ENCODE assay signal across 16 cellular contexts in the genomic region with DNA sequence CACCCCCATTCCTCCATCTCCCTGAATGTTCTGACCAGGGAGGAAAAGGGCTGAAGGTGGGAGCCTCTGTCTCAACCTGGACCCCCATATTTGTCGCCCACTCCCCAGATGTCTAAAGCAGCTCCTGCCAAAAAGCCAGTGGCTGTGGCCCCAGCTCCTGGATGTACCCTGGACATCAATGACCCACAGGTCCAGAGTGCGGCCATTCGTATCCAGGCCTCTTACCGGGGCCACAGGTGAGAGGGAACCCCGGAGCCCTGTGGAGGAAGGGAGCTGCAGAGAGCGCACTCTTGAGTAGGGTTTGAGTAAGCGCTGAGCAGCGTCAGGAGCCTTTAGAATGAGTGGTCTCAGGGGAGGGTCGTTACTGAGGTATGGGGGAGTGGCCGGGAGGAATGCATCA. TPM values are rescaled to one million over a fixed set of nuclear protein-coding genes. Genes with fewer than 3 reads are reported as not detected.
DNase-seq lines count a peak whose midpoint lies in the region; ATAC-seq and TF ChIP-seq lines count a peak whose summit lies in the region.
"Had no signal": no experiment of that assay in that cellular context is flagged by ENCODE, and none has a peak within 500 bp of the region (broad histone marks: within the 10 kb centered on the region; RNA-seq: fewer than 3 reads in every experiment).

No MANE protein-coding gene starts in this region.

- H3K27ac Mint-ChIP-seq in stimulated activated naive B cell treated with anti-CD40 and anti-IgM and Interleukin-4, amounts not matched to agents 10 μg/mL and 1 μg/mL and 100 μg/mL, for 72 hours, result peak overlapping the region; percentile 26

- no peaks in the 10 kb centered on the region for H3K36me3 ChIP-seq in WERI-Rb-1
- H3K36me3 ChIP-seq: thyroid gland had no signal

- no peak for ATAC-seq in activated T-cell treated with anti-CD3 and anti-CD28 coated beads, Interleukin-2, amount 50 U/mL, for 4 hours
- ATAC-seq in stimulated activated naive B cell treated with anti-CD40 and anti-IgM and Interleukin-4, amounts not matched to agents 10 μg/mL and 1 μg/mL and 100 μg/mL, for 72 hours (replicated peaks), result no peak
- ATAC-seq in GM18517 (IDR thresholded peaks at IDR 0.05; ENCODE audit: unreplicated experiment), result no peak

- H3K4me3 ChIP-seq in WERI-Rb-1 (ENCODE audit: low read depth, low read length) (no peak overlapping the region), iPS-18c (ENCODE audit: insufficient read depth, low read depth, low read length) (peak overlapping the region; percentile 20; the same call in 1 of the 2 replicates)
- H3K4me3 ChIP-seq: smooth muscle cell had no signal

- H3K27me3 Mint-ChIP-seq in activated T-cell treated with anti-CD3 and anti-CD28 coated beads, Interleukin-2, amount 50 U/mL, for 4 hours (ENCODE audit: low read depth), result peaks cover 54% of the 10 kb centered on the region
- peaks cover 56 to 63% of the 10 kb centered on the region in 2 donors for H3K27me3 Mint-ChIP-seq in stimulated activated naive B cell treated with anti-CD40 and anti-IgM and Interleukin-4, amounts not matched to agents 10 μg/mL and 1 μg/mL and 100 μg/mL, for 72 hours

- peaks cover 6% of the 10 kb centered on the region for H3K36me3 Mint-ChIP-seq in activated T-cell treated with anti-CD3 and anti-CD28 coated beads, Interleukin-2, amount 50 U/mL, for 4 hours (ENCODE audit: insufficient read depth)
- H3K36me3 Mint-ChIP-seq in stimulated activated naive B cell treated with anti-CD40 and anti-IgM and Interleukin-4, amounts not matched to agents 10 μg/mL and 1 μg/mL and 100 μg/mL, for 72 hours, result peaks cover 5 to 10% of the 10 kb centered on the region in 2 donors

- H3K4me3 Mint-ChIP-seq in activated T-cell treated with anti-CD3 and anti-CD28 coated beads, Interleukin-2, amount 50 U/mL, for 4 hours, result peak overlapping the region; percentile 98
- H3K4me3 Mint-ChIP-seq in stimulated activated naive B cell treated with anti-CD40 and anti-IgM and Interleukin-4, amounts not matched to agents 10 μg/mL and 1 μg/mL and 100 μg/mL, for 72 hours, result peak overlapping the region; percentile 6 to 42

- H3K27ac ChIP-seq in WERI-Rb-1, result peak overlapping the region; percentile 32
- H3K27ac ChIP-seq: thyroid gland had no signal

- no peaks in the 10 kb centered on the region for H3K9me3 Mint-ChIP-seq in activated T-cell treated with anti-CD3 and anti-CD28 coated beads, Interleukin-2, amount 50 U/mL, for 4 hours
- H3K9me3 Mint-ChIP-seq in stimulated activated naive B cell treated with anti-CD40 and anti-IgM and Interleukin-4, amounts not matched to agents 10 μg/mL and 1 μg/mL and 100 μg/mL, for 72 hours, result no peaks in the 10 kb centered on the region

- H3K27me3 ChIP-seq in WERI-Rb-1 (ENCODE audit: insufficient read depth, low read depth, severe bottlenecking), result no peaks in the 10 kb centered on the region
- H3K27me3 ChIP-seq: thyroid gland had no signal

- no peaks in the 10 kb centered on the region for H3K9me3 ChIP-seq in WERI-Rb-1 (ENCODE audit: severe bottlenecking)
- H3K9me3 ChIP-seq in iPS-18c (ENCODE audit: control insufficient read depth, insufficient read depth, low read length), result no peaks in the 10 kb centered on the region
- H3K9me3 ChIP-seq: thyroid gland had no signal

- H3K4me1 Mint-ChIP-seq in activated T-cell treated with anti-CD3 and anti-CD28 coated beads, Interleukin-2, amount 50 U/mL, for 4 hours (ENCODE audit: low read depth), result peaks cover 31% of the 10 kb centered on the region
- H3K4me1 Mint-ChIP-seq in stimulated activated naive B cell treated with anti-CD40 and anti-IgM and Interleukin-4, amounts not matched to agents 10 μg/mL and 1 μg/mL and 100 μg/mL, for 72 hours, result peaks cover 28 to 48% of the 10 kb centered on the region in 2 donors

- no peak for DNase-seq in activated T-cell treated with anti-CD3 and anti-CD28 coated beads, Interleukin-2, amount 50 U/mL, for 4 hours
- no peak for DNase-seq in activated T-cell treated with anti-CD3 and anti-CD28 coated beads, Interleukin-2, amount 50 U/mL, for 1 hour
- DNase-seq in WERI-Rb-1 (no peak), SW480 (ENCODE audit: low spot score) (no peak), HPDE6-E6E7 (ENCODE audit: extremely low spot score) (no peak)
- no peak for DNase-seq in stimulated activated naive B cell treated with anti-CD40 and anti-IgM and Interleukin-4, amounts not matched to agents 10 μg/mL and 1 μg/mL and 100 μg/mL, for 72 hours
- DNase-seq: DMS 273 treated with DMSO at 0.1 percent for 48 hours; effector CD8-positive, alpha-beta T cell; Karpas-422; kidney glomerular epithelial cell; NCI-H2029 had no signal

- no peak for TF ChIP-seq CTCF in WERI-Rb-1 (IDR thresholded peaks at IDR 0.05; ENCODE audit: low read depth, low read length)

RNA-seq across cellular contexts. Expression of a gene that starts 2.4 kb away (rescaled TPM):
- total RNA-seq in activated T-cell treated with anti-CD3 and anti-CD28 coated beads, Interleukin-2, amount 50 U/mL, for 4 hours, result 10 to 100 TPM; 36.8 to 47.9 (median 46.7) TPM

RNA-seq across cellular contexts. Expression of a gene that starts 18.0 kb away (rescaled TPM):
- under 1 TPM in 1 of 3 donors, not detected in 2; 0.08 TPM for total RNA-seq in activated T-cell treated with anti-CD3 and anti-CD28 coated beads, Interleukin-2, amount 50 U/mL, for 4 hours
- total RNA-seq: SK-MEL-5, thyroid gland had no signal

RNA-seq across cellular contexts. Expression of a gene that starts 47.4 kb away (rescaled TPM):
- total RNA-seq in activated T-cell treated with anti-CD3 and anti-CD28 coated beads, Interleukin-2, amount 50 U/mL, for 4 hours, result 10 to 100 TPM; 38.3 to 42.0 (median 40.3) TPM

RNA-seq across cellular contexts. Expression of a gene that starts 47.6 kb away (rescaled TPM):
- total RNA-seq in activated T-cell treated with anti-CD3 and anti-CD28 coated beads, Interleukin-2, amount 50 U/mL, for 4 hours, result 1 to 10 TPM; 3.6 to 4.8 (median 4.3) TPM
